ENCODE assay signal across 8 cellular contexts in the genomic region with DNA sequence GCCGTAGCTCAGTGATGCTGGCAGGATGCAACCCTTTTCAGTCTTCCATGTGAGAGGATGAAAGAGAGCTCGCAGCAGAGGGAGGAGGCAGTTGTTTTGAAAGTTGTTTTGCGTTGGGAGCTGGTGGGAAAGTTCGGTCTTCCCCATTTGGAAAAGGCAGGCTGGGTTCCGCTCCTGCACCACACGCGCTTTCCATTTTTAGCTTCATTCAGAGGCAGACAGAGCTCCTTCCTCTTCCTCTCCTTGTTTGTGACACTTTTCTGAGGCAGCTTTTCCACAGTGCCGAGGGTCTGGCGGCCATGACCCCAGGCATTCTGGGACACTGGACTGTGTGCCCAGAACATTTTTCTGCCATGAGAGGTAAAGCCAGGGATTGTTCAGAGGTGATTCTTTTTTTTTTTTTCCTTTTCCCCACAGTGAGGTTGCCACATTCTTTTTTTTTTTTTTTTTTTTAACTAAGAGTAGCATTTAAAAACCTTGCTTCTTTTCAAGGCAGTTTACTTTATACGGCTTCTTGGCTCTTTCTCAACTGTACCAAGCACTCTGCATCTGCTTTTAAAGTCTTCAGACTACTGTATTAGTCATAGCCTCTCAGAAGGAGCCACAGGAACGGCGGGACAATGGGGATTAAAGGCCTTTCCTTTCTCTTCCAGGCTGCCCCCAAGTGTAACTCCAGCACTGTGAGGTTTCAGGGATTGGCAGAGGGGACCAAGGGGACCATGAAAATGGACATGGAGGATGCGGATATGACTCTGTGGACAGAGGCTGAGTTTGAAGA. TPM values are rescaled to one million over a fixed set of nuclear protein-coding genes. Genes with fewer than 3 reads are reported as not detected.
DNase-seq lines count a peak whose midpoint lies in the region; ATAC-seq and TF ChIP-seq lines count a peak whose summit lies in the region.

No MANE protein-coding gene starts in this region.

- TF ChIP-seq CTCF in CD8-positive, alpha-beta T cell (IDR thresholded peaks at IDR 0.05), result no peak

- H3K36me3 Mint-ChIP-seq in CD8-positive, alpha-beta T cell, result no peaks in the 10 kb centered on the region
- peaks cover 11% of the 10 kb centered on the region for H3K36me3 Mint-ChIP-seq in effector memory CD8-positive, alpha-beta T cell (ENCODE audit: insufficient read depth)
- peaks cover 0 to under 1% of the 10 kb centered on the region in 2 donors for H3K36me3 Mint-ChIP-seq in naive B cell

- H3K4me3 ChIP-seq in CD8-positive, alpha-beta T cell (ENCODE audit: low read depth, low read length), result no peak overlapping the region

- peaks cover 54% of the 10 kb centered on the region for H3K27me3 Mint-ChIP-seq in CD8-positive, alpha-beta T cell (ENCODE audit: low read depth)
- no peaks in the 10 kb centered on the region for H3K27me3 Mint-ChIP-seq in effector memory CD8-positive, alpha-beta T cell
- H3K27me3 Mint-ChIP-seq in naive B cell, result peaks cover 15 to 22% (median 19%) of the 10 kb centered on the region in 3 donors

- no peaks in the 10 kb centered on the region for H3K9me3 ChIP-seq in CD8-positive, alpha-beta T cell (ENCODE audit: low read length)

- H3K27ac Mint-ChIP-seq in CD8-positive, alpha-beta T cell, result peak overlapping the region; percentile 46
- H3K27ac Mint-ChIP-seq in effector memory CD8-positive, alpha-beta T cell, result peak overlapping the region; percentile 77 to 82
- H3K27ac Mint-ChIP-seq in naive B cell, result peak overlapping the region in 4 of 6 donors; percentile 15 to 87 (median 33)

- H3K27ac ChIP-seq in CD8-positive, alpha-beta T cell (ENCODE audit: low read depth, low read length), result no peak overlapping the region

- no peak for DNase-seq in CD8-positive, alpha-beta T cell
- DNase-seq in MV-4-11 (lab: John Stamatoyannopoulos, UW) (peak; percentile 46), naive B cell (no peak), OCI-M2 (lab: John Stamatoyannopoulos, UW; ENCODE audit: unreplicated experiment) (no peak), NK-92 (lab: John Stamatoyannopoulos, UW; ENCODE audit: unreplicated experiment) (no peak)
- no peak for DNase-seq in effector memory CD8-positive, alpha-beta T cell
- DNase-seq in activated CD4-positive, CD25-positive, alpha-beta regulatory T cell (lab: John Stamatoyannopoulos, UW), result no peak
- no peak for DNase-seq in NK-92 treated with Interleukin-12 subunit alpha and Interleukin-12 subunit beta, amount 100 ng/mL, for 24 hours (lab: John Stamatoyannopoulos, UW)

- CTCF ChIA-PET in CD8-positive, alpha-beta T cell (lab: Charles Lee), result interaction anchor here (0.5 to 2.9 kb wide), 9 partner anchors 10 to 604 kb away, joined by 3 to 31 read pairs (median 3); no protein-coding TSS in a partner anchor

- H3K36me3 ChIP-seq in CD8-positive, alpha-beta T cell (ENCODE audit: insufficient read depth, low read length), result no peaks in the 10 kb centered on the region

- H3K4me1 ChIP-seq in CD8-positive, alpha-beta T cell (ENCODE audit: insufficient read depth, low read length), result peaks cover 27% of the 10 kb centered on the region

- peaks cover 24% of the 10 kb centered on the region for H3K27me3 ChIP-seq in CD8-positive, alpha-beta T cell (ENCODE audit: insufficient read depth, low read length)

- no peaks in the 10 kb centered on the region for H3K9me3 Mint-ChIP-seq in CD8-positive, alpha-beta T cell
- no peaks in the 10 kb centered on the region for H3K9me3 Mint-ChIP-seq in effector memory CD8-positive, alpha-beta T cell
- H3K9me3 Mint-ChIP-seq in naive B cell, result peaks cover 0 to 6% (median 0%) of the 10 kb centered on the region in 7 donors

- POLR2A ChIA-PET in CD8-positive, alpha-beta T cell (lab: Charles Lee), result interaction anchor here (0.9 to 1.3 kb wide), 2 partner anchors 9 to 31 kb away, joined by 3 to 6 read pairs; no protein-coding TSS in a partner anchor

- peaks cover 66% of the 10 kb centered on the region for H3K4me1 Mint-ChIP-seq in CD8-positive, alpha-beta T cell (ENCODE audit: low read depth)
- peaks cover 73 to 75% of the 10 kb centered on the region in 2 donors for H3K4me1 Mint-ChIP-seq in effector memory CD8-positive, alpha-beta T cell (ENCODE audit: low read depth in 2 of 2)
- peaks cover 48 to 62% (median 59%) of the 10 kb centered on the region in 3 donors for H3K4me1 Mint-ChIP-seq in naive B cell

- intact Hi-C loops in CD8-positive, alpha-beta T cell (cut with DNase I, micrococcal nuclease), result loop anchor here (1.0 to 10.0 kb wide), 7 partner anchors 35 to 655 kb away; no protein-coding TSS in a partner anchor

- peak overlapping the region; percentile 75 for H3K4me3 Mint-ChIP-seq in CD8-positive, alpha-beta T cell
- peak overlapping the region; percentile 96 to 98 for H3K4me3 Mint-ChIP-seq in effector memory CD8-positive, alpha-beta T cell
- H3K4me3 Mint-ChIP-seq in naive B cell, result peak overlapping the region in 7 of 8 donors; percentile 7 to 93 (median 62)

- no peak for ATAC-seq in CD8-positive, alpha-beta T cell
- no peak for ATAC-seq in effector memory CD8-positive, alpha-beta T cell (replicated peaks)
- no peak for ATAC-seq in naive B cell (ENCODE audit: low read depth in 2 of 2)

RNA-seq across cellular contexts. Expression of a gene that starts 1.6 kb away (rescaled TPM):
- 10 to 100 TPM; 35.5 to 38.4 TPM for total RNA-seq in CD8-positive, alpha-beta T cell
- polyA plus RNA-seq in naive B cell (ENCODE audit: low read depth in 6 of 6), result 1 to 10 TPM in 3 of 6 donors, under 1 TPM in 2, not detected in 1; 0.62 to 4.2 (median 2.9) TPM
